ENCODE assay signal across 1 cellular context in the genomic region with DNA sequence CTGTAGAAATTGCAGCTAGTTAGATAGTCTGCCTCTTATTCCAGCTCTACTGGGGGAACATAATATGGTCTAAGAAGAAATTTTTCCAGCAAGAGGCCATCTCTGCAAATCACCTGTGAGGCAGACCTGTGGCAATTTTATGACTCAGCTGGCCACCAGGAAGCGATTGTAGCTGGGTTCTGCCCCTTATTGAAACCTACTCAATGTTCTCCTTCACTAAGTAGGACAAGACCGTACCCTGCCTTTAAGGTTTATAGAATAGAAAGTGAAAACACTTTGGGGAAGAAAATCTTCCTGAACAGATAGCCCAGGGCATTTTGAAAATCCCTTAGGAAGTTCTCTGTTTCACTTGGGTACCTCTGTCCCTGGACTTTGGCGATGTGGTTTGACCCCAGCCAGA.
TF ChIP-seq lines count a peak whose summit lies in the region.

No MANE protein-coding gene starts in this region.

TF ChIP-seq in GM12878, 131 proteins besides CTCF, POLR2A, EP300 and RAD21:
- TF ChIP-seq, protein P1, sequence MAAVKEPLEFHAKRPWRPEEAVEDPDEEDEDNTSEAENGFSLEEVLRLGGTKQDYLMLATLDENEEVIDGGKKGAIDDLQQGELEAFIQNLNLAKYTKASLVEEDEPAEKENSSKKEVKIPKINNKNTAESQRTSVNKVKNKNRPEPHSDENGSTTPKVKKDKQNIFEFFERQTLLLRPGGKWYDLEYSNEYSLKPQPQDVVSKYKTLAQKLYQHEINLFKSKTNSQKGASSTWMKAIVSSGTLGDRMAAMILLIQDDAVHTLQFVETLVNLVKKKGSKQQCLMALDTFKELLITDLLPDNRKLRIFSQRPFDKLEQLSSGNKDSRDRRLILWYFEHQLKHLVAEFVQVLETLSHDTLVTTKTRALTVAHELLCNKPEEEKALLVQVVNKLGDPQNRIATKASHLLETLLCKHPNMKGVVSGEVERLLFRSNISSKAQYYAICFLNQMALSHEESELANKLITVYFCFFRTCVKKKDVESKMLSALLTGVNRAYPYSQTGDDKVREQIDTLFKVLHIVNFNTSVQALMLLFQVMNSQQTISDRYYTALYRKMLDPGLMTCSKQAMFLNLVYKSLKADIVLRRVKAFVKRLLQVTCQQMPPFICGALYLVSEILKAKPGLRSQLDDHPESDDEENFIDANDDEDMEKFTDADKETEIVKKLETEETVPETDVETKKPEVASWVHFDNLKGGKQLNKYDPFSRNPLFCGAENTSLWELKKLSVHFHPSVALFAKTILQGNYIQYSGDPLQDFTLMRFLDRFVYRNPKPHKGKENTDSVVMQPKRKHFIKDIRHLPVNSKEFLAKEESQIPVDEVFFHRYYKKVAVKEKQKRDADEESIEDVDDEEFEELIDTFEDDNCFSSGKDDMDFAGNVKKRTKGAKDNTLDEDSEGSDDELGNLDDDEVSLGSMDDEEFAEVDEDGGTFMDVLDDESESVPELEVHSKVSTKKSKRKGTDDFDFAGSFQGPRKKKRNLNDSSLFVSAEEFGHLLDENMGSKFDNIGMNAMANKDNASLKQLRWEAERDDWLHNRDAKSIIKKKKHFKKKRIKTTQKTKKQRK (IDR thresholded peaks at IDR 0.05; ENCODE audit: low read depth, low read length), result no peak
- TF ChIP-seq IRF4 (IDR thresholded peaks at IDR 0.05; ENCODE audit: low read depth, low read length) (no peak), MXI1 (IDR thresholded peaks at IDR 0.05; ENCODE audit: low read depth, low read length) (no peak), NFXL1 (IDR thresholded peaks at IDR 0.05; ENCODE audit: borderline replicate concordance) (no peak), POU2F2 (IDR thresholded peaks at IDR 0.05; ENCODE audit: borderline replicate concordance, low read depth, low read length) (no peak), EED (IDR thresholded peaks at IDR 0.05; ENCODE audit: low read depth) (peak; percentile 68), ASH2L (IDR thresholded peaks at IDR 0.05; ENCODE audit: borderline replicate concordance, low read depth) (no peak), RUNX3 (IDR thresholded peaks at IDR 0.05; ENCODE audit: low read length) (peak; percentile 11; the same call in 1 of the 2 replicates), ETV6 (conservative IDR thresholded peaks at IDR 0.05 in 1 of 2, IDR thresholded peaks at IDR 0.05 in 1 of 2; ENCODE audit: borderline replicate concordance in 1 of 2, low read depth in 1 of 2) (peak in 1 of 2 experiments; percentile 19; a peak in 1 of 4 replicates), TCF7 (IDR thresholded peaks at IDR 0.05; ENCODE audit: borderline replicate concordance) (no peak), CREM (IDR thresholded peaks at IDR 0.05; ENCODE audit: low read depth) (no peak), SREBF1 (IDR thresholded peaks at IDR 0.05; ENCODE audit: low read length) (no peak), FOXM1 (IDR thresholded peaks at IDR 0.05; ENCODE audit: low read depth, low read length) (0 out of 2 replicates have a peak, but pooled peaks have one; percentile 4), JUNB (IDR thresholded peaks at IDR 0.05) (peak; percentile 36; the same call in 1 of the 2 replicates), SRF (IDR thresholded peaks at IDR 0.05; ENCODE audit: low read depth in 2 of 2, low read length in 2 of 2) (no peak), CHD4 (IDR thresholded peaks at IDR 0.05) (no peak), STAT1 (conservative IDR thresholded peaks at IDR 0.05) (no peak), KAT2A (conservative IDR thresholded peaks at IDR 0.05; ENCODE audit: control insufficient read depth, low read depth, low read length) (no peak), PML (IDR thresholded peaks at IDR 0.05; ENCODE audit: low read length) (no peak), CBX5 (IDR thresholded peaks at IDR 0.05; ENCODE audit: low read depth) (no peak), TBL1XR1 (IDR thresholded peaks at IDR 0.05; ENCODE audit: low read depth, low read length) (no peak), ESRRA (IDR thresholded peaks at IDR 0.05; ENCODE audit: low read length) (no peak), NBN (IDR thresholded peaks at IDR 0.05) (no peak), RAD51 (IDR thresholded peaks at IDR 0.05) (no peak), BMI1 (IDR thresholded peaks at IDR 0.05; ENCODE audit: borderline replicate concordance) (no peak), HDGF (IDR thresholded peaks at IDR 0.05) (no peak)
- TF ChIP-seq, protein P2, sequence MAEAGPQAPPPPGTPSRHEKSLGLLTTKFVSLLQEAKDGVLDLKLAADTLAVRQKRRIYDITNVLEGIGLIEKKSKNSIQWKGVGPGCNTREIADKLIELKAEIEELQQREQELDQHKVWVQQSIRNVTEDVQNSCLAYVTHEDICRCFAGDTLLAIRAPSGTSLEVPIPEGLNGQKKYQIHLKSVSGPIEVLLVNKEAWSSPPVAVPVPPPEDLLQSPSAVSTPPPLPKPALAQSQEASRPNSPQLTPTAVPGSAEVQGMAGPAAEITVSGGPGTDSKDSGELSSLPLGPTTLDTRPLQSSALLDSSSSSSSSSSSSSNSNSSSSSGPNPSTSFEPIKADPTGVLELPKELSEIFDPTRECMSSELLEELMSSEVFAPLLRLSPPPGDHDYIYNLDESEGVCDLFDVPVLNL (IDR thresholded peaks at IDR 0.05; ENCODE audit: low read depth, low read length), result no peak
- TF ChIP-seq, protein P3, sequence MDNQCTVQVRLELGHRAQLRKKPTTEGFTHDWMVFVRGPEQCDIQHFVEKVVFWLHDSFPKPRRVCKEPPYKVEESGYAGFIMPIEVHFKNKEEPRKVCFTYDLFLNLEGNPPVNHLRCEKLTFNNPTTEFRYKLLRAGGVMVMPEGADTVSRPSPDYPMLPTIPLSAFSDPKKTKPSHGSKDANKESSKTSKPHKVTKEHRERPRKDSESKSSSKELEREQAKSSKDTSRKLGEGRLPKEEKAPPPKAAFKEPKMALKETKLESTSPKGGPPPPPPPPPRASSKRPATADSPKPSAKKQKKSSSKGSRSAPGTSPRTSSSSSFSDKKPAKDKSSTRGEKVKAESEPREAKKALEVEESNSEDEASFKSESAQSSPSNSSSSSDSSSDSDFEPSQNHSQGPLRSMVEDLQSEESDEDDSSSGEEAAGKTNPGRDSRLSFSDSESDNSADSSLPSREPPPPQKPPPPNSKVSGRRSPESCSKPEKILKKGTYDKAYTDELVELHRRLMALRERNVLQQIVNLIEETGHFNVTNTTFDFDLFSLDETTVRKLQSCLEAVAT (IDR thresholded peaks at IDR 0.05), result no peak
- TF ChIP-seq, protein P4, sequence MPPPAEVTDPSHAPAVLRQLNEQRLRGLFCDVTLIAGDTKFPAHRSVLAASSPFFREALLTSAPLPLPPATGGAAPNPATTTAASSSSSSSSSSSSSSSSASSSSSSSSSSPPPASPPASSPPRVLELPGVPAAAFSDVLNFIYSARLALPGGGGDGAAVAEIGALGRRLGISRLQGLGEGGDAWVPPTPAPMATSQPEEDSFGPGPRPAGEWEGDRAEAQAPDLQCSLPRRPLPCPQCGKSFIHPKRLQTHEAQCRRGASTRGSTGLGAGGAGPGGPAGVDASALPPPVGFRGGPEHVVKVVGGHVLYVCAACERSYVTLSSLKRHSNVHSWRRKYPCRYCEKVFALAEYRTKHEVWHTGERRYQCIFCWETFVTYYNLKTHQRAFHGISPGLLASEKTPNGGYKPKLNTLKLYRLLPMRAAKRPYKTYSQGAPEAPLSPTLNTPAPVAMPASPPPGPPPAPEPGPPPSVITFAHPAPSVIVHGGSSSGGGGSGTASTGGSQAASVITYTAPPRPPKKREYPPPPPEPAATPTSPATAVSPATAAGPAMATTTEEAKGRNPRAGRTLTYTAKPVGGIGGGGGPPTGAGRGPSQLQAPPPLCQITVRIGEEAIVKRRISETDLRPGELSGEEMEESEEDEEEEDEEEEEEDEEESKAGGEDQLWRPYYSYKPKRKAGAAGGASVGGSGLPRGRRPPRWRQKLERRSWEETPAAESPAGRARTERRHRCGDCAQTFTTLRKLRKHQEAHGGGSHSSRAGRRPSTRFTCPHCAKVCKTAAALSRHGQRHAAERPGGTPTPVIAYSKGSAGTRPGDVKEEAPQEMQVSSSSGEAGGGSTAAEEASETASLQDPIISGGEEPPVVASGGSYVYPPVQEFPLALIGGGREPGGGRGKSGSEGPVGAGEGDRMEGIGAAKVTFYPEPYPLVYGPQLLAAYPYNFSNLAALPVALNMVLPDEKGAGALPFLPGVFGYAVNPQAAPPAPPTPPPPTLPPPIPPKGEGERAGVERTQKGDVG (CRISPR knock-in tag; IDR thresholded peaks at IDR 0.05), result no peak
- TF ChIP-seq, protein P5, sequence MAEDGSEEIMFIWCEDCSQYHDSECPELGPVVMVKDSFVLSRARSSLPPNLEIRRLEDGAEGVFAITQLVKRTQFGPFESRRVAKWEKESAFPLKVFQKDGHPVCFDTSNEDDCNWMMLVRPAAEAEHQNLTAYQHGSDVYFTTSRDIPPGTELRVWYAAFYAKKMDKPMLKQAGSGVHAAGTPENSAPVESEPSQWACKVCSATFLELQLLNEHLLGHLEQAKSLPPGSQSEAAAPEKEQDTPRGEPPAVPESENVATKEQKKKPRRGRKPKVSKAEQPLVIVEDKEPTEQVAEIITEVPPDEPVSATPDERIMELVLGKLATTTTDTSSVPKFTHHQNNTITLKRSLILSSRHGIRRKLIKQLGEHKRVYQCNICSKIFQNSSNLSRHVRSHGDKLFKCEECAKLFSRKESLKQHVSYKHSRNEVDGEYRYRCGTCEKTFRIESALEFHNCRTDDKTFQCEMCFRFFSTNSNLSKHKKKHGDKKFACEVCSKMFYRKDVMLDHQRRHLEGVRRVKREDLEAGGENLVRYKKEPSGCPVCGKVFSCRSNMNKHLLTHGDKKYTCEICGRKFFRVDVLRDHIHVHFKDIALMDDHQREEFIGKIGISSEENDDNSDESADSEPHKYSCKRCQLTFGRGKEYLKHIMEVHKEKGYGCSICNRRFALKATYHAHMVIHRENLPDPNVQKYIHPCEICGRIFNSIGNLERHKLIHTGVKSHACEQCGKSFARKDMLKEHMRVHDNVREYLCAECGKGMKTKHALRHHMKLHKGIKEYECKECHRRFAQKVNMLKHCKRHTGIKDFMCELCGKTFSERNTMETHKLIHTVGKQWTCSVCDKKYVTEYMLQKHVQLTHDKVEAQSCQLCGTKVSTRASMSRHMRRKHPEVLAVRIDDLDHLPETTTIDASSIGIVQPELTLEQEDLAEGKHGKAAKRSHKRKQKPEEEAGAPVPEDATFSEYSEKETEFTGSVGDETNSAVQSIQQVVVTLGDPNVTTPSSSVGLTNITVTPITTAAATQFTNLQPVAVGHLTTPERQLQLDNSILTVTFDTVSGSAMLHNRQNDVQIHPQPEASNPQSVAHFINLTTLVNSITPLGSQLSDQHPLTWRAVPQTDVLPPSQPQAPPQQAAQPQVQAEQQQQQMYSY (CRISPR knock-in tag; IDR thresholded peaks at IDR 0.05), result no peak
- TF ChIP-seq, protein P6, sequence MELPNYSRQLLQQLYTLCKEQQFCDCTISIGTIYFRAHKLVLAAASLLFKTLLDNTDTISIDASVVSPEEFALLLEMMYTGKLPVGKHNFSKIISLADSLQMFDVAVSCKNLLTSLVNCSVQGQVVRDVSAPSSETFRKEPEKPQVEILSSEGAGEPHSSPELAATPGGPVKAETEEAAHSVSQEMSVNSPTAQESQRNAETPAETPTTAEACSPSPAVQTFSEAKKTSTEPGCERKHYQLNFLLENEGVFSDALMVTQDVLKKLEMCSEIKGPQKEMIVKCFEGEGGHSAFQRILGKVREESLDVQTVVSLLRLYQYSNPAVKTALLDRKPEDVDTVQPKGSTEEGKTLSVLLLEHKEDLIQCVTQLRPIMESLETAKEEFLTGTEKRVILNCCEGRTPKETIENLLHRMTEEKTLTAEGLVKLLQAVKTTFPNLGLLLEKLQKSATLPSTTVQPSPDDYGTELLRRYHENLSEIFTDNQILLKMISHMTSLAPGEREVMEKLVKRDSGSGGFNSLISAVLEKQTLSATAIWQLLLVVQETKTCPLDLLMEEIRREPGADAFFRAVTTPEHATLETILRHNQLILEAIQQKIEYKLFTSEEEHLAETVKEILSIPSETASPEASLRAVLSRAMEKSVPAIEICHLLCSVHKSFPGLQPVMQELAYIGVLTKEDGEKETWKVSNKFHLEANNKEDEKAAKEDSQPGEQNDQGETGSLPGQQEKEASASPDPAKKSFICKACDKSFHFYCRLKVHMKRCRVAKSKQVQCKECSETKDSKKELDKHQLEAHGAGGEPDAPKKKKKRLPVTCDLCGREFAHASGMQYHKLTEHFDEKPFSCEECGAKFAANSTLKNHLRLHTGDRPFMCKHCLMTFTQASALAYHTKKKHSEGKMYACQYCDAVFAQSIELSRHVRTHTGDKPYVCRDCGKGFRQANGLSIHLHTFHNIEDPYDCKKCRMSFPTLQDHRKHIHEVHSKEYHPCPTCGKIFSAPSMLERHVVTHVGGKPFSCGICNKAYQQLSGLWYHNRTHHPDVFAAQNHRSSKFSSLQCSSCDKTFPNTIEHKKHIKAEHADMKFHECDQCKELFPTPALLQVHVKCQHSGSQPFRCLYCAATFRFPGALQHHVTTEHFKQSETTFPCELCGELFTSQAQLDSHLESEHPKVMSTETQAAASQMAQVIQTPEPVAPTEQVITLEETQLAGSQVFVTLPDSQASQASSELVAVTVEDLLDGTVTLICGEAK (IDR thresholded peaks at IDR 0.05; ENCODE audit: borderline replicate concordance), result no peak
- TF ChIP-seq, protein P7, sequence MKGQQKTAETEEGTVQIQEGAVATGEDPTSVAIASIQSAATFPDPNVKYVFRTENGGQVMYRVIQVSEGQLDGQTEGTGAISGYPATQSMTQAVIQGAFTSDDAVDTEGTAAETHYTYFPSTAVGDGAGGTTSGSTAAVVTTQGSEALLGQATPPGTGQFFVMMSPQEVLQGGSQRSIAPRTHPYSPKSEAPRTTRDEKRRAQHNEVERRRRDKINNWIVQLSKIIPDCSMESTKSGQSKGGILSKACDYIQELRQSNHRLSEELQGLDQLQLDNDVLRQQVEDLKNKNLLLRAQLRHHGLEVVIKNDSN (IDR thresholded peaks at IDR 0.05; ENCODE audit: borderline replicate concordance, extremely low read length, insufficient read depth, low read depth, low read length), result no peak
- TF ChIP-seq, protein P8, sequence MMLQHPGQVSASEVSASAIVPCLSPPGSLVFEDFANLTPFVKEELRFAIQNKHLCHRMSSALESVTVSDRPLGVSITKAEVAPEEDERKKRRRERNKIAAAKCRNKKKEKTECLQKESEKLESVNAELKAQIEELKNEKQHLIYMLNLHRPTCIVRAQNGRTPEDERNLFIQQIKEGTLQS (IDR thresholded peaks at IDR 0.05; ENCODE audit: borderline replicate concordance, extremely low read depth, low read depth, low read length), result no peak
TF ChIP-seq in GM12878: peak in this region for 5.
